In the genomic region with DNA sequence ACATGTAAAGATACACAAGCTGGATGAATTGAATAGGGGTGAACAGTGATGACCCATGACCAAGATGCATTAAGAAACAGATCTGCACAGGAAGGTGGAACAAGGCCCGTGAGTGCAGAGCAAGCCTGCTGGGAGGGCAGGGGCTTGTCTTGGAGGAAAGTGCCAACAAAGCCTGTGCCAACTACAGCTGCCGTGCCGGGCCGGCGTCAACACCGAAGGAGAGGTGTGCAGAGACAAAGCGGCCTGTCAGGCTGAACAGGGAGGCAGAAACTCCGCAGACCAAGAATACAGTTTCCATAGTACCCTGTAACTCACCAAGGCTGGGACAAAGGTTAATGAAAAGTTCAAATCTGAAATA, we compare ENCODE assay signal across 1 cellular context.
TF ChIP-seq lines count a peak whose summit lies in the region.

No MANE protein-coding gene starts in this region.

TF ChIP-seq in GM23338, 12 proteins besides CTCF, POLR2A, EP300 and RAD21 (continued from another document):
- TF ChIP-seq, protein P1, sequence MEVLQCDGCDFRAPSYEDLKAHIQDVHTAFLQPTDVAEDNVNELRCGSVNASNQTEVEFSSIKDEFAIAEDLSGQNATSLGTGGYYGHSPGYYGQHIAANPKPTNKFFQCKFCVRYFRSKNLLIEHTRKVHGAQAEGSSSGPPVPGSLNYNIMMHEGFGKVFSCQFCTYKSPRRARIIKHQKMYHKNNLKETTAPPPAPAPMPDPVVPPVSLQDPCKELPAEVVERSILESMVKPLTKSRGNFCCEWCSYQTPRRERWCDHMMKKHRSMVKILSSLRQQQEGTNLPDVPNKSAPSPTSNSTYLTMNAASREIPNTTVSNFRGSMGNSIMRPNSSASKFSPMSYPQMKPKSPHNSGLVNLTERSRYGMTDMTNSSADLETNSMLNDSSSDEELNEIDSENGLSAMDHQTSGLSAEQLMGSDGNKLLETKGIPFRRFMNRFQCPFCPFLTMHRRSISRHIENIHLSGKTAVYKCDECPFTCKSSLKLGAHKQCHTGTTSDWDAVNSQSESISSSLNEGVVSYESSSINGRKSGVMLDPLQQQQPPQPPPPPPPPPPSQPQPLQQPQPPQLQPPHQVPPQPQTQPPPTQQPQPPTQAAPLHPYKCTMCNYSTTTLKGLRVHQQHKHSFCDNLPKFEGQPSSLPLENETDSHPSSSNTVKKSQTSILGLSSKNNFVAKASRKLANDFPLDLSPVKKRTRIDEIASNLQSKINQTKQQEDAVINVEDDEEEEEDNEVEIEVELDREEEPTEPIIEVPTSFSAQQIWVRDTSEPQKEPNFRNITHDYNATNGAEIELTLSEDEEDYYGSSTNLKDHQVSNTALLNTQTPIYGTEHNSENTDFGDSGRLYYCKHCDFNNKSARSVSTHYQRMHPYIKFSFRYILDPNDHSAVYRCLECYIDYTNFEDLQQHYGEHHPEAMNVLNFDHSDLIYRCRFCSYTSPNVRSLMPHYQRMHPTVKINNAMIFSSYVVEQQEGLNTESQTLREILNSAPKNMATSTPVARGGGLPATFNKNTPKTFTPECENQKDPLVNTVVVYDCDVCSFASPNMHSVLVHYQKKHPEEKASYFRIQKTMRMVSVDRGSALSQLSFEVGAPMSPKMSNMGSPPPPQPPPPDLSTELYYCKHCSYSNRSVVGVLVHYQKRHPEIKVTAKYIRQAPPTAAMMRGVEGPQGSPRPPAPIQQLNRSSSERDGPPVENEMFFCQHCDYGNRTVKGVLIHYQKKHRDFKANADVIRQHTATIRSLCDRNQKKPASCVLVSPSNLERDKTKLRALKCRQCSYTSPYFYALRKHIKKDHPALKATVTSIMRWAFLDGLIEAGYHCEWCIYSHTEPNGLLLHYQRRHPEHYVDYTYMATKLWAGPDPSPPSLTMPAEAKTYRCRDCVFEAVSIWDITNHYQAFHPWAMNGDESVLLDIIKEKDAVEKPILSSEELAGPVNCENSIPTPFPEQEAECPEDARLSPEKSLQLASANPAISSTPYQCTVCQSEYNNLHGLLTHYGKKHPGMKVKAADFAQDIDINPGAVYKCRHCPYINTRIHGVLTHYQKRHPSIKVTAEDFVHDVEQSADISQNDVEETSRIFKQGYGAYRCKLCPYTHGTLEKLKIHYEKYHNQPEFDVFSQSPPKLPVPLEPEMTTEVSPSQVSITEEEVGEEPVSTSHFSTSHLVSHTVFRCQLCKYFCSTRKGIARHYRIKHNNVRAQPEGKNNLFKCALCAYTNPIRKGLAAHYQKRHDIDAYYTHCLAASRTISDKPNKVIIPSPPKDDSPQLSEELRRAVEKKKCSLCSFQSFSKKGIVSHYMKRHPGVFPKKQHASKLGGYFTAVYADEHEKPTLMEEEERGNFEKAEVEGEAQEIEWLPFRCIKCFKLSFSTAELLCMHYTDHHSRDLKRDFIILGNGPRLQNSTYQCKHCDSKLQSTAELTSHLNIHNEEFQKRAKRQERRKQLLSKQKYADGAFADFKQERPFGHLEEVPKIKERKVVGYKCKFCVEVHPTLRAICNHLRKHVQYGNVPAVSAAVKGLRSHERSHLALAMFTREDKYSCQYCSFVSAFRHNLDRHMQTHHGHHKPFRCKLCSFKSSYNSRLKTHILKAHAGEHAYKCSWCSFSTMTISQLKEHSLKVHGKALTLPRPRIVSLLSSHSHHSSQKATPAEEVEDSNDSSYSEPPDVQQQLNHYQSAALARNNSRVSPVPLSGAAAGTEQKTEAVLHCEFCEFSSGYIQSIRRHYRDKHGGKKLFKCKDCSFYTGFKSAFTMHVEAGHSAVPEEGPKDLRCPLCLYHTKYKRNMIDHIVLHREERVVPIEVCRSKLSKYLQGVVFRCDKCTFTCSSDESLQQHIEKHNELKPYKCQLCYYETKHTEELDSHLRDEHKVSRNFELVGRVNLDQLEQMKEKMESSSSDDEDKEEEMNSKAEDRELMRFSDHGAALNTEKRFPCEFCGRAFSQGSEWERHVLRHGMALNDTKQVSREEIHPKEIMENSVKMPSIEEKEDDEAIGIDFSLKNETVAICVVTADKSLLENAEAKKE (CRISPR knock-in tag; IDR thresholded peaks at IDR 0.05): no peak
- no peak for TF ChIP-seq EZH2phosphoT487 (IDR thresholded peaks at IDR 0.05; ENCODE audit: unreplicated experiment)
- TF ChIP-seq CREB1 (CRISPR knock-in tag; IDR thresholded peaks at IDR 0.05; ENCODE audit: low read depth): no peak
- no peak for TF ChIP-seq EZH2 (IDR thresholded peaks at IDR 0.05; ENCODE audit: low read depth, unreplicated experiment)
- no peak for TF ChIP-seq NANOG (IDR thresholded peaks at IDR 0.05; ENCODE audit: borderline replicate concordance)
- no peak for TF ChIP-seq ZNF114 (CRISPR knock-in tag; IDR thresholded peaks at IDR 0.05)
- TF ChIP-seq, protein P2, sequence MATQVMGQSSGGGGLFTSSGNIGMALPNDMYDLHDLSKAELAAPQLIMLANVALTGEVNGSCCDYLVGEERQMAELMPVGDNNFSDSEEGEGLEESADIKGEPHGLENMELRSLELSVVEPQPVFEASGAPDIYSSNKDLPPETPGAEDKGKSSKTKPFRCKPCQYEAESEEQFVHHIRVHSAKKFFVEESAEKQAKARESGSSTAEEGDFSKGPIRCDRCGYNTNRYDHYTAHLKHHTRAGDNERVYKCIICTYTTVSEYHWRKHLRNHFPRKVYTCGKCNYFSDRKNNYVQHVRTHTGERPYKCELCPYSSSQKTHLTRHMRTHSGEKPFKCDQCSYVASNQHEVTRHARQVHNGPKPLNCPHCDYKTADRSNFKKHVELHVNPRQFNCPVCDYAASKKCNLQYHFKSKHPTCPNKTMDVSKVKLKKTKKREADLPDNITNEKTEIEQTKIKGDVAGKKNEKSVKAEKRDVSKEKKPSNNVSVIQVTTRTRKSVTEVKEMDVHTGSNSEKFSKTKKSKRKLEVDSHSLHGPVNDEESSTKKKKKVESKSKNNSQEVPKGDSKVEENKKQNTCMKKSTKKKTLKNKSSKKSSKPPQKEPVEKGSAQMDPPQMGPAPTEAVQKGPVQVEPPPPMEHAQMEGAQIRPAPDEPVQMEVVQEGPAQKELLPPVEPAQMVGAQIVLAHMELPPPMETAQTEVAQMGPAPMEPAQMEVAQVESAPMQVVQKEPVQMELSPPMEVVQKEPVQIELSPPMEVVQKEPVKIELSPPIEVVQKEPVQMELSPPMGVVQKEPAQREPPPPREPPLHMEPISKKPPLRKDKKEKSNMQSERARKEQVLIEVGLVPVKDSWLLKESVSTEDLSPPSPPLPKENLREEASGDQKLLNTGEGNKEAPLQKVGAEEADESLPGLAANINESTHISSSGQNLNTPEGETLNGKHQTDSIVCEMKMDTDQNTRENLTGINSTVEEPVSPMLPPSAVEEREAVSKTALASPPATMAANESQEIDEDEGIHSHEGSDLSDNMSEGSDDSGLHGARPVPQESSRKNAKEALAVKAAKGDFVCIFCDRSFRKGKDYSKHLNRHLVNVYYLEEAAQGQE (IDR thresholded peaks at IDR 0.05; ENCODE audit: unreplicated experiment): no peak
- TF ChIP-seq POLR2AphosphoS5 (IDR thresholded peaks at IDR 0.05; ENCODE audit: low read depth): no peak
- TF ChIP-seq JUNB (IDR thresholded peaks at IDR 0.05; ENCODE audit: unreplicated experiment): no peak
